8 cellular contexts compared by ENCODE assay signal in genomic region chr1:225746361-225747179, GRCh38. TPM values are rescaled to one million over a fixed set of nuclear protein-coding genes. Genes with fewer than 3 reads are reported as not detected.
DNase-seq lines count a peak whose midpoint lies in the region; ATAC-seq and TF ChIP-seq lines count a peak whose summit lies in the region.

No MANE protein-coding gene starts in this region.

- intact Hi-C loops in mammary epithelial cell (cut with micrococcal nuclease) = no loop called here

- H2AFZ ChIP-seq in mammary epithelial cell (ENCODE audit: low read depth, low read length) = peak overlapping the region; percentile 86

- H3K27ac ChIP-seq in mammary epithelial cell (ENCODE audit: insufficient read depth, low read depth, low read length) (peak overlapping the region; percentile 36), stomach smooth muscle (ENCODE audit: low read length) (peak overlapping the region; percentile 86)
- no peak overlapping the region for H3K27ac ChIP-seq in effector memory CD4-positive, alpha-beta T cell (ENCODE audit: insufficient read depth, low read length, poor library complexity, severe bottlenecking)

- peak in 1 of 2 donors; percentile 11 for TF ChIP-seq CTCF in mammary epithelial cell (conservative IDR thresholded peaks at IDR 0.05 in 1 of 2, IDR thresholded peaks at IDR 0.05 in 1 of 2; ENCODE audit: extremely low read depth in 1 of 2, insufficient read depth in 1 of 2, low read depth in 1 of 2, low read length in 2 of 2)

- ATAC-seq in HG03378 (IDR thresholded peaks at IDR 0.05; ENCODE audit: unreplicated experiment) = no peak

- H3K4me3 ChIP-seq in mammary epithelial cell (replicated peaks in 1 of 3; ENCODE audit: insufficient read depth in 1 of 3, low read depth in 2 of 3, low read length in 3 of 3) = peak overlapping the region in 2 of 3 experiments; percentile 35 to 39
- peak overlapping the region; percentile 72 to 77 for H3K4me3 ChIP-seq in stomach smooth muscle (ENCODE audit: low read length in 2 of 2)
- no peak overlapping the region for H3K4me3 ChIP-seq in effector memory CD4-positive, alpha-beta T cell (ENCODE audit: insufficient read depth, low read depth, low read length, poor library complexity, severe bottlenecking)

- dilution Hi-C loops in mammary epithelial cell (cut with HindIII; ENCODE audit: low sequenced_read_pairs) = no loop called here

- H3K4me1 ChIP-seq in mammary epithelial cell (ENCODE audit: insufficient read depth, low read length) = peaks cover 8% of the 10 kb centered on the region
- peaks cover 48% of the 10 kb centered on the region for H3K4me1 ChIP-seq in stomach smooth muscle (ENCODE audit: control insufficient read depth, insufficient read depth, low read length)
- no peaks in the 10 kb centered on the region for H3K4me1 ChIP-seq in effector memory CD4-positive, alpha-beta T cell (ENCODE audit: control insufficient read depth, insufficient read depth, low read length, poor library complexity, severe bottlenecking)

- 28% methylated on average over 18 of the region's 18 CpGs for WGBS in mammary epithelial cell (ENCODE audit: low coverage, missing lambda C conversion rate)

- no peaks in the 10 kb centered on the region for H3K79me2 ChIP-seq in mammary epithelial cell (ENCODE audit: insufficient read depth, low read length)

- H3K9me3 ChIP-seq in mammary epithelial cell (replicated peaks; ENCODE audit: insufficient read depth, low read length) (no peaks in the 10 kb centered on the region), stomach smooth muscle (ENCODE audit: control insufficient read depth in 2 of 2, low read length in 2 of 2) (no peaks in the 10 kb centered on the region)
- no peaks in the 10 kb centered on the region for H3K9me3 ChIP-seq in effector memory CD4-positive, alpha-beta T cell (ENCODE audit: control insufficient read depth, low read length)

- no peaks in the 10 kb centered on the region for H4K20me1 ChIP-seq in mammary epithelial cell (ENCODE audit: insufficient read depth, low read length)

- BruUV-seq in mammary epithelial cell (replicated peaks; lab: Mats Ljungman, UMichigan) = no TSS peak

- DNase-seq in DMS79 treated with DMSO at 0.1 percent for 48 hours (lab: John Stamatoyannopoulos, UW) = peak; percentile 87
- peak; percentile 90 to 96 for DNase-seq in NCI-H2081 (lab: John Stamatoyannopoulos, UW)
- peak; percentile 82 for DNase-seq in mammary epithelial cell
- peak; percentile 93 for DNase-seq in kidney glomerular epithelial cell (lab: John Stamatoyannopoulos, UW)
- DNase-seq in effector memory CD4-positive, alpha-beta T cell = no peak
- no peak for DNase-seq in MV-4-11 (lab: John Stamatoyannopoulos, UW)

- in situ Hi-C loops in mammary epithelial cell (cut with MboI; ENCODE audit: low sequenced_read_pairs in 2 of 2) = no loop called here

- H3K4me2 ChIP-seq in mammary epithelial cell (ENCODE audit: insufficient read depth, low read depth, low read length) = peak overlapping the region; percentile 79

- CTCF ChIA-PET in mammary epithelial cell (lab: Charles Lee; ENCODE audit: low non-redundant PET) = interaction anchor here (1.1 kb wide), 1 partner anchor 10 kb away, joined by 7 read pairs; no protein-coding TSS in a partner anchor

- H3K9ac ChIP-seq in mammary epithelial cell (ENCODE audit: insufficient read depth, low read length) (peak overlapping the region; percentile 18), stomach smooth muscle (ENCODE audit: low read length in 2 of 2) (peak overlapping the region; percentile 69 to 73)

- no peaks in the 10 kb centered on the region for H3K36me3 ChIP-seq in mammary epithelial cell (ENCODE audit: insufficient read depth, low read length)
- no peaks in the 10 kb centered on the region for H3K36me3 ChIP-seq in stomach smooth muscle (ENCODE audit: control insufficient read depth in 2 of 2, insufficient read depth in 2 of 2, low read length in 2 of 2)
- H3K36me3 ChIP-seq in effector memory CD4-positive, alpha-beta T cell (ENCODE audit: control insufficient read depth, insufficient read depth, low read length) = no peaks in the 10 kb centered on the region

- H3K27me3 ChIP-seq in mammary epithelial cell (ENCODE audit: insufficient read depth, low read length) = no peaks in the 10 kb centered on the region
- no peaks in the 10 kb centered on the region for H3K27me3 ChIP-seq in stomach smooth muscle (ENCODE audit: control insufficient read depth in 1 of 2, insufficient read depth in 2 of 2, low read length in 2 of 2)
- H3K27me3 ChIP-seq in effector memory CD4-positive, alpha-beta T cell (replicated peaks; ENCODE audit: control insufficient read depth, insufficient read depth, low read length, poor library complexity, severe bottlenecking) = no peaks in the 10 kb centered on the region

RNA-seq across cellular contexts. Expression of gene SRP9, which starts 31.1 kb away (rescaled TPM):
- total RNA-seq in mammary epithelial cell = 100 to 1,000 TPM; 164 to 214 TPM
- 228 TPM for polyA plus RNA-seq in mammary epithelial cell
- polyA minus RNA-seq in mammary epithelial cell = 74.5 TPM

Comparison
In these comparisons a context has a peak if more than half of its experiments do, and no peak if none do; other contexts are left out.
1. DNase-seq: peak in DMS79 treated with DMSO at 0.1 percent for 48 hours (single experiment), NCI-H2081 (2 of 2), mammary epithelial cell (single experiment) and kidney glomerular epithelial cell (single experiment); none in effector memory CD4-positive, alpha-beta T cell (0 of 3) and MV-4-11 (single experiment).